1 cellular context compared by ENCODE assay signal in genomic region chr17:69834494-69834893, GRCh38.
A peak's percentile ranks its signal among the peaks of the same experiment; 100 is the strongest.
TF ChIP-seq lines count a peak whose summit lies in the region.

No MANE protein-coding gene starts in this region.

TF ChIP-seq in K562, 482 proteins besides CTCF, POLR2A, EP300 and RAD21:
- TF ChIP-seq PCBP1 (IDR thresholded peaks at IDR 0.05; ENCODE audit: low read depth, low read length, poor library complexity, severe bottlenecking) = no peak
- TF ChIP-seq PBX2 (CRISPR knock-in tag; IDR thresholded peaks at IDR 0.05; ENCODE audit: low read depth) = no peak
- 0 out of 2 replicates have a peak, but pooled peaks have one; percentile 18 for TF ChIP-seq PBX2 (tag; conservative IDR thresholded peaks at IDR 0.05; ENCODE audit: low read depth)
